In the genomic region with DNA sequence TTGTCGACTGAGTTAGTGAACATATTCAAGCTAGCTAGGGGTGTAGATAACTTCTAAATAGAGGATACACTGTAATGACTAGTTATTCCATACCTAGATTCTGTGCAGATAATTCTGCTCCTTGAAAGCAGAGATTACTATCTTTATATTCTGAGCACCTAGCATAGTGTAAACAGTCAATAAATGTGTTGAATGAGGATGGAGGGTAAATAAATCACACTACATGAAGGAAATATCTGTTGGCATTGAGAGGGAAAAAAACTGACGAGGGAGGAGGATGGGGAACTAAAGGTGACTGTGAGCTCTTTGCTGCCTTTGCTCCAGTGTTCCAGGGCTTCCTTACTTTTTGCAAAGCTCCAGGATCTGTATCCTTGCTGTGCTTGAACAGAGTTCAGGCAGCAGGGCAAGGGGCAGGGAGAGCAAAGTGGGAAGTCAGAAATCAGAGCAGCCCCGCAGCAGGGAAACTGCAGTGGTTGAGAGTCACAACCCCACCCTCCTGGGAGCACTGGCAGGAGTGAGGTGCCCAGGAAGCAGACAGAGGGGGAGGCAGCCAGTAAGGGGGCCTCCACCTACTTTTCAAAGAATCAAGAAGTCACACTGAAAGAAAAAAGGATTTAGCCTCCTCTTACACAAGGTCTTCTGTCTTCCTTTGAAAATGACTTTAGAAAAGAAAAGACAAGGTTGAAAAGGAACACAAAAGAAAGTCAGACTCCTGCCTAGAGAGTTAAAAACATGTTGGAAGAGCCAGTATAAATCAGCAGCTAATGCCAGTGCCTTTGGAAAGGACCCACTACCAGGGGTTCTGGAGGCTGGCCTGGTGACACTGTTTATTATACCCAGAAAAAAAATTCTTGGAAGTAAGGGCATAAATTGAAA, we compare ENCODE assay signal across 13 cellular contexts.
DNase-seq lines count a peak whose midpoint lies in the region; ATAC-seq and TF ChIP-seq lines count a peak whose summit lies in the region.
"Had no signal": no experiment of that assay in that cellular context is flagged by ENCODE, and none has a peak within 500 bp of the region (broad histone marks: within the 10 kb centered on the region; RNA-seq: fewer than 3 reads in every experiment).

No MANE protein-coding gene starts in this region.

- H3K4me2 ChIP-seq in mesenchymal stem cell (ENCODE audit: low read length, poor library complexity, severe bottlenecking): no peak overlapping the region

- H3K4me1 ChIP-seq in HEK293 (ENCODE audit: control insufficient read depth, insufficient read depth, low read length) (no peaks in the 10 kb centered on the region), mucosa of descending colon (ENCODE audit: low read depth) (no peaks in the 10 kb centered on the region), mesenchymal stem cell (ENCODE audit: control insufficient read depth, insufficient read depth, low read depth, low read length) (no peaks in the 10 kb centered on the region), tibial nerve (peaks cover 0 to 4% (median 2%) of the 10 kb centered on the region in 4 donors)
- H3K4me1 ChIP-seq: lower lobe of right lung had no signal

- H2BK120ac ChIP-seq in mesenchymal stem cell (ENCODE audit: low read depth, low read length): no peak overlapping the region

- H3K14ac ChIP-seq in mesenchymal stem cell (ENCODE audit: low read length in 2 of 2): no peak overlapping the region

- DNase-seq in NCI-H526 treated with DMSO at 0.1 percent for 48 hours (lab: John Stamatoyannopoulos, UW): peak; percentile 9
- DNase-seq in NCI-H526 (lab: John Stamatoyannopoulos, UW): no peak
- DNase-seq in activated naive CD4-positive, alpha-beta T cell treated with anti-CD3 and anti-CD28 coated beads, Interleukin-2, amount 50 U/mL, for 72 hours (ENCODE audit: low spot score in 2 of 2): no peak
- DNase-seq in mucosa of descending colon: peak in 2 of 3 donors; percentile 19 to 37
- DNase-seq in mesenchymal stem cell: no peak
- no peak for DNase-seq in anterior cingulate cortex (lab: John Stamatoyannopoulos, UW)
- DNase-seq in tibial nerve (ENCODE audit: low spot score in 2 of 2): no peak
- DNase-seq: Calu3, lower lobe of right lung, NCI-H2227 treated with DMSO at 0.1 percent for 48 hours, ovary, T-helper 9 cell had no signal

- H3K36me3 Mint-ChIP-seq in activated naive CD4-positive, alpha-beta T cell treated with anti-CD3 and anti-CD28 coated beads, Interleukin-2, amount 50 U/mL, for 72 hours: peaks cover 11 to 19% of the 10 kb centered on the region in 2 donors

- H3K23ac ChIP-seq in mesenchymal stem cell (ENCODE audit: low read length in 2 of 2): no peak overlapping the region

- CTCF ChIA-PET in HEK293 (lab: Yijun Ruan, JAX): no interaction called here

- H2BK12ac ChIP-seq in mesenchymal stem cell (ENCODE audit: low read length in 2 of 2): no peak overlapping the region

- no peak for TF ChIP-seq CTCF in HEK293 (tag by site-specific recombination; IDR thresholded peaks at IDR 0.05)
- no peak for TF ChIP-seq CTCF in mucosa of descending colon (IDR thresholded peaks at IDR 0.05)
- TF ChIP-seq CTCF in tibial nerve (IDR thresholded peaks at IDR 0.05): no peak

- peak overlapping the region; percentile 37 to 78 for H3K27ac Mint-ChIP-seq in activated naive CD4-positive, alpha-beta T cell treated with anti-CD3 and anti-CD28 coated beads, Interleukin-2, amount 50 U/mL, for 72 hours

- H3K27me3 ChIP-seq in mesenchymal stem cell (ENCODE audit: control insufficient read depth in 1 of 2, insufficient read depth in 1 of 2, low read length in 2 of 2) (no peaks in the 10 kb centered on the region), tibial nerve (no peaks in the 10 kb centered on the region)
- H3K27me3 ChIP-seq: ovary had no signal

- no peak overlapping the region for H3K27ac ChIP-seq in HEK293 (ENCODE audit: extremely low read depth, low read depth, low read length)
- H3K27ac ChIP-seq in mesenchymal stem cell (ENCODE audit: low read length, poor library complexity, severe bottlenecking): no peak overlapping the region
- no peak overlapping the region for H3K27ac ChIP-seq in tibial nerve
- H3K27ac ChIP-seq: lower lobe of right lung, ovary had no signal

- H3K9ac ChIP-seq in mesenchymal stem cell (ENCODE audit: low read length): no peak overlapping the region

- intact Hi-C loops in mucosa of descending colon (cut with DNase I, micrococcal nuclease): no loop called here

- no peak overlapping the region for H4K8ac ChIP-seq in mesenchymal stem cell (ENCODE audit: low read length)

- ATAC-seq in activated naive CD4-positive, alpha-beta T cell treated with anti-CD3 and anti-CD28 coated beads, Interleukin-2, amount 50 U/mL, for 72 hours: peak; percentile 44 to 50
- peak; percentile 71 for ATAC-seq in mucosa of descending colon
- ATAC-seq: lower lobe of right lung had no signal

- TF ChIP-seq EP300 in tibial nerve (IDR thresholded peaks at IDR 0.05): no peak

- no peak overlapping the region for H2BK5ac ChIP-seq in mesenchymal stem cell (ENCODE audit: low read depth, low read length, poor library complexity, severe bottlenecking)

- no peak overlapping the region for H4K91ac ChIP-seq in mesenchymal stem cell (ENCODE audit: low read length)

- H3K4me3 ChIP-seq in HEK293 (ENCODE audit: low read depth, low read length) (no peak overlapping the region), mucosa of descending colon (no peak overlapping the region), mesenchymal stem cell (ENCODE audit: insufficient read depth in 1 of 2, low read depth in 1 of 2, low read length in 2 of 2) (no peak overlapping the region), tibial nerve (no peak overlapping the region)
- H3K4me3 ChIP-seq: lower lobe of right lung, ovary had no signal

- no peak overlapping the region for H2BK15ac ChIP-seq in mesenchymal stem cell (ENCODE audit: low read depth, poor library complexity, severe bottlenecking)

- H3K18ac ChIP-seq in mesenchymal stem cell (ENCODE audit: low read depth in 1 of 2, low read length in 2 of 2): no peak overlapping the region

- peaks cover 0 to 6% of the 10 kb centered on the region in 2 donors for H3K9me3 Mint-ChIP-seq in activated naive CD4-positive, alpha-beta T cell treated with anti-CD3 and anti-CD28 coated beads, Interleukin-2, amount 50 U/mL, for 72 hours

- H2AFZ ChIP-seq in mesenchymal stem cell (ENCODE audit: low read depth, low read length): no peak overlapping the region

- no peaks in the 10 kb centered on the region for H3K79me1 ChIP-seq in mesenchymal stem cell (replicated peaks; ENCODE audit: low read length, poor library complexity, severe bottlenecking)

- H3K9me3 ChIP-seq in HEK293 (ENCODE audit: control insufficient read depth, insufficient read depth, low read depth, low read length) (no peaks in the 10 kb centered on the region), mucosa of descending colon (no peaks in the 10 kb centered on the region), mesenchymal stem cell (ENCODE audit: control insufficient read depth, low read length) (no peaks in the 10 kb centered on the region), tibial nerve (no peaks in the 10 kb centered on the region)
- H3K9me3 ChIP-seq: lower lobe of right lung, ovary had no signal

- H3K36me3 ChIP-seq in HEK293 (ENCODE audit: control insufficient read depth in 2 of 2, insufficient read depth in 1 of 2, low read length in 2 of 2): no peaks in the 10 kb centered on the region
- H3K36me3 ChIP-seq in mucosa of descending colon (ENCODE audit: low read depth): no peaks in the 10 kb centered on the region
- no peaks in the 10 kb centered on the region for H3K36me3 ChIP-seq in mesenchymal stem cell (ENCODE audit: control insufficient read depth in 1 of 2, insufficient read depth in 2 of 2, low read depth in 1 of 2, low read length in 2 of 2)
- H3K36me3 ChIP-seq in tibial nerve: no peaks in the 10 kb centered on the region
- H3K36me3 ChIP-seq: lower lobe of right lung, ovary had no signal

- no peak for TF ChIP-seq POLR2A in tibial nerve (IDR thresholded peaks at IDR 0.05)

- WGBS in mesenchymal stem cell: 37% methylated on average over 2 of the region's 3 CpGs
- 52 to 57% methylated on average over 3 of the region's 3 CpGs for WGBS in tibial nerve, 2 donors

- no peak overlapping the region for H3K4ac ChIP-seq in mesenchymal stem cell (ENCODE audit: low read depth in 1 of 2, low read length in 2 of 2)

- H2AK5ac ChIP-seq in mesenchymal stem cell (ENCODE audit: low read length, severe bottlenecking): no peak overlapping the region

- POLR2A ChIA-PET in HEK293 (lab: Yijun Ruan, JAX): interaction anchor here (0.7 kb wide), 1 partner anchor 10 kb away, joined by 3 read pairs; no protein-coding TSS in a partner anchor

TF ChIP-seq in HEK293, 187 proteins besides CTCF, POLR2A, EP300 and RAD21:
- TF ChIP-seq, protein P1, sequence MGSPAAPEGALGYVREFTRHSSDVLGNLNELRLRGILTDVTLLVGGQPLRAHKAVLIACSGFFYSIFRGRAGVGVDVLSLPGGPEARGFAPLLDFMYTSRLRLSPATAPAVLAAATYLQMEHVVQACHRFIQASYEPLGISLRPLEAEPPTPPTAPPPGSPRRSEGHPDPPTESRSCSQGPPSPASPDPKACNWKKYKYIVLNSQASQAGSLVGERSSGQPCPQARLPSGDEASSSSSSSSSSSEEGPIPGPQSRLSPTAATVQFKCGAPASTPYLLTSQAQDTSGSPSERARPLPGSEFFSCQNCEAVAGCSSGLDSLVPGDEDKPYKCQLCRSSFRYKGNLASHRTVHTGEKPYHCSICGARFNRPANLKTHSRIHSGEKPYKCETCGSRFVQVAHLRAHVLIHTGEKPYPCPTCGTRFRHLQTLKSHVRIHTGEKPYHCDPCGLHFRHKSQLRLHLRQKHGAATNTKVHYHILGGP (tag by site-specific recombination; IDR thresholded peaks at IDR 0.05): peak; percentile 78
- TF ChIP-seq ZNF266 (tag by site-specific recombination; IDR thresholded peaks at IDR 0.05; ENCODE audit: low read depth) (no peak), GLIS1 (tag by site-specific recombination; IDR thresholded peaks at IDR 0.05) (no peak)

Comparison
In these comparisons a context has a peak if more than half of its experiments do, and no peak if none do; other contexts are left out.
1. DNase-seq: peak in NCI-H526 treated with DMSO at 0.1 percent for 48 hours (single experiment) and mucosa of descending colon (2 of 3); none in NCI-H526 (0 of 2), activated naive CD4-positive, alpha-beta T cell treated with anti-CD3 and anti-CD28 coated beads, Interleukin-2, amount 50 U/mL, for 72 hours (0 of 2), mesenchymal stem cell (single experiment), anterior cingulate cortex (0 of 58) and tibial nerve (0 of 2).